Comparison of ENCODE assay signal across 20 cellular contexts in the genomic region with DNA sequence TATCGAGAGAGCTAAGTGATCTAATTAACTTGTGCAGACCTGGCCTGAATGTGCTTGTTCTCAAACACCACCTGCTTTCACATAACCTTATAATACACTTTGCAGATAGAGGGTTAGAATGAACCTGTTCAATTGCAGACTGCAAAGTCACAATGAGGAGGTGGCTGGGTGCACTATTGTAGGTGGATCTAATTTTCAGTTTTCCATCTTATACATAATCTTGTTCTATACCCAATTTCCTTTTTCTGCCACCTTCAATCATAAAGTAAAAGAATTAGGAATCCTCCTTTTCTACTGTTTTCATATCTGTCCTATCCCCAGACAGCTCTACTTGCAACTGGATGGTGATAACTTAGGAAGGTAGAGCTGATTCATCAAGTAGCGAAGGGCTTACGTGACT.
"Had no signal": no experiment of that assay in that cellular context is flagged by ENCODE, and none has a peak within 500 bp of the region (broad histone marks: within the 10 kb centered on the region; RNA-seq: fewer than 3 reads in every experiment).

No MANE protein-coding gene starts in this region.

- H3K9me3 ChIP-seq: SK-N-SH had no signal

- ATAC-seq: Panc1, PC-3 had no signal

- H3K9me2 ChIP-seq: SK-N-SH had no signal

- H3K9ac ChIP-seq: SK-N-SH had no signal

- DNase-seq: Kasumi-1, KG1, MM.1S, NCI-H1092 treated with DMSO at 0.1 percent for 48 hours, NCI-H1436, NCI-H187, NCI-H2029, NCI-H2081 treated with DMSO at 0.1 percent for 48 hours, NCI-H2171, NCI-H226, NCI-H446, NCI-H510A, NCI-H524 treated with DMSO at 0.1 percent for 48 hours, NCI-H69, NCI-H774, PC-3, SHP77, SK-N-SH had no signal

- H3K27ac ChIP-seq: RWPE1 had no signal

- H3K4me2 ChIP-seq: SK-N-SH had no signal
